8 cellular contexts compared by ENCODE assay signal in the genomic region with DNA sequence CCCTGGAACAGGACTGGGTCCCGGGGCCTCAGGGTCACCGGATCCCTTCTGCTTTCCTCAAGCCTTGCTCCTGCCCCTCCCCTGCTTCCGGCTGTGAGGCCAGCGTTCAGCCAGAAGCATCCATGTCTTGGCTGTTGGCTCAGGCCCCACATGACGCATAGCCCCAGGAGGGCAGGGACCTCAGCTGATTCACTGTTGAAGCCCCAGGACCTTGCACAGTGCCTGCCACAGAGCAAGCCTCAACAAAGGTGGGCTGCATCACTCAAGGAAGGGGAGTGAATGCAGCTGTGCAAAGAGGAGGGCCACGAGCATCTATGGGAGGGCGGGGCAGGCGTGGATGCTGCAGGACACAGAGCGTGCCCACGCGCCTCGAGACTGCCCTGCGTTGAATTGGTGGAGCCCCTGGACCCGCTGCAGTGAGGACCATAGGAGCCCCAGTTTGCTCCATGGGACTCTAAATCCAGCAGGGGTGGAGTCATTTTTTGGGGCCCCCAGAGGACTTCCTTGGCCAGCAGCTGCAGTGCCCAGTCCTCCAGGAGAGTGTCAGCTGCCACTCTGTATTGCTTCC. TPM values are rescaled to one million over a fixed set of nuclear protein-coding genes. Genes with fewer than 3 reads are reported as not detected.
DNase-seq lines count a peak whose midpoint lies in the region; ATAC-seq lines count a peak whose summit lies in the region.

No MANE protein-coding gene starts in this region.

- peak; percentile 2 for DNase-seq in COLO668 (lab: John Stamatoyannopoulos, UW; ENCODE audit: unreplicated experiment)
- DNase-seq in M059J (ENCODE audit: low read depth), result peak; percentile 99
- peak; percentile 76 for DNase-seq in dedifferentiated amniotic fluid mesenchymal stem cell (ENCODE audit: extremely low spot score)
- peak; percentile 80 for DNase-seq in mucosa of gallbladder (ENCODE audit: low spot score)
- no peak for DNase-seq in HuH-7.5 (ENCODE audit: low spot score)
- DNase-seq in DMS 273 treated with DMSO at 0.1 percent for 48 hours (lab: John Stamatoyannopoulos, UW), result no peak
- no peak for DNase-seq in SK-N-DZ (ENCODE audit: low spot score)

- ATAC-seq in GM21737 (IDR thresholded peaks at IDR 0.05; ENCODE audit: unreplicated experiment), result no peak

RNA-seq across cellular contexts. Expression of a gene that starts 28.2 kb away (rescaled TPM):
- total RNA-seq in M059J (2014; rRNA removed; shearing (Covaris generic)), result 365 and 711 TPM in 2 replicates
- total RNA-seq in mucosa of gallbladder, result 134 TPM
- polyA plus RNA-seq in SK-N-DZ (2014; cell fraction: cytosol; rRNA removed), result 0.78 and 1.8 TPM in 2 replicates
- polyA plus RNA-seq in SK-N-DZ (2014; cell fraction: nucleus; rRNA removed), result 1.8 and 3.1 TPM in 2 replicates

RNA-seq across cellular contexts. Expression of a gene that starts 32.7 kb away (rescaled TPM):
- 0.15 and 0.96 TPM in 2 replicates for total RNA-seq in M059J (2014; rRNA removed; shearing (Covaris generic))
- 0.26 TPM for total RNA-seq in mucosa of gallbladder
- polyA plus RNA-seq in SK-N-DZ (2014; cell fraction: cytosol; rRNA removed), result not detected in 2 replicates
- polyA plus RNA-seq in SK-N-DZ (2014; cell fraction: nucleus; rRNA removed), result not detected in 2 replicates

RNA-seq across cellular contexts. Expression of a gene that starts 58.7 kb away (rescaled TPM):
- 5.5 and 7.4 TPM in 2 replicates for total RNA-seq in M059J (2014; rRNA removed; shearing (Covaris generic))
- not detected for total RNA-seq in mucosa of gallbladder
- polyA plus RNA-seq in SK-N-DZ (2014; cell fraction: cytosol; rRNA removed), result 0.17 TPM in 1 of 2 replicates, not detected in the other
- 0.84 and 1.9 TPM in 2 replicates for polyA plus RNA-seq in SK-N-DZ (2014; cell fraction: nucleus; rRNA removed)

Comparison
In these comparisons a context has a peak if more than half of its experiments do, and no peak if none do; other contexts are left out.
1. DNase-seq: peak in COLO668 (single experiment), M059J (single experiment), dedifferentiated amniotic fluid mesenchymal stem cell (single experiment) and mucosa of gallbladder (single experiment); none in HuH-7.5 (single experiment), DMS 273 treated with DMSO at 0.1 percent for 48 hours (single experiment) and SK-N-DZ (single experiment).